1 cellular context compared by ENCODE assay signal in the genomic region with DNA sequence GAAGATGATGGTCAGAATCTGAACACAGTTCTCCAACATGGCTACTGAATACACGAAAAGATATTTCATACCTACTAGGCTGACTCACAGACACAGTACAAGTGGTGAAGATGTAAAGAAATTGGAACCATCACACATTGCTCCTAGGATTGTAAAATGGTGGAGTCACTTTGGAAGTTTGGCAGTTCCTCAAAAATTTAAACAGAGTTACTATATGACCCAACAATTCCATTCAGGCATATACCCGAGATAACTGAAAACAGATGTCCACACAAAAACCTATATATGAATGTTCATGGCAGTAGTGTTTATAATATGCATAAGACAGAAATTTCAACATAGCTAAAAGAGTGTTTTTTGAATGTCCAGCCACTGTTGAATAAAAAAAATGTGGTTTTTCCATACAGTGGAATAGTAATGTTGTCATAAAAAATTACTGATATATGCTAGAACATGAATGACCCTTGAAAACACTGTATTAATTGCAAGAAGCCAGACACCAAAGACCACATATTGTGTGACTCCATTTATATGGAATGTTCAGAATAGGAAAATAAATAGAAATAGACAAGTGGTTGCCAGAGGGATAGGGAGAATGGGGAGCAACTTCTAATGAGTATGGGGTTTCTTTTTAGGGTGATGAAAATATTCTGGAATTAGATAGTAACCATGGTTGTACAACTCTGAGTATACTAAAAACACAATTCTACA.
TF ChIP-seq lines count a peak whose summit lies in the region.

No MANE protein-coding gene starts in this region.

TF ChIP-seq in SK-N-SH treated with all-trans-retinoic acid at 6 μM for 48 hours, 23 proteins besides CTCF, POLR2A, EP300 and RAD21 (continued from another document):
- TF ChIP-seq, protein P1, sequence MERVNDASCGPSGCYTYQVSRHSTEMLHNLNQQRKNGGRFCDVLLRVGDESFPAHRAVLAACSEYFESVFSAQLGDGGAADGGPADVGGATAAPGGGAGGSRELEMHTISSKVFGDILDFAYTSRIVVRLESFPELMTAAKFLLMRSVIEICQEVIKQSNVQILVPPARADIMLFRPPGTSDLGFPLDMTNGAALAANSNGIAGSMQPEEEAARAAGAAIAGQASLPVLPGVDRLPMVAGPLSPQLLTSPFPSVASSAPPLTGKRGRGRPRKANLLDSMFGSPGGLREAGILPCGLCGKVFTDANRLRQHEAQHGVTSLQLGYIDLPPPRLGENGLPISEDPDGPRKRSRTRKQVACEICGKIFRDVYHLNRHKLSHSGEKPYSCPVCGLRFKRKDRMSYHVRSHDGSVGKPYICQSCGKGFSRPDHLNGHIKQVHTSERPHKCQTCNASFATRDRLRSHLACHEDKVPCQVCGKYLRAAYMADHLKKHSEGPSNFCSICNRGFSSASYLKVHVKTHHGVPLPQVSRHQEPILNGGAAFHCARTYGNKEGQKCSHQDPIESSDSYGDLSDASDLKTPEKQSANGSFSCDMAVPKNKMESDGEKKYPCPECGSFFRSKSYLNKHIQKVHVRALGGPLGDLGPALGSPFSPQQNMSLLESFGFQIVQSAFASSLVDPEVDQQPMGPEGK (CRISPR knock-in tag; IDR thresholded peaks at IDR 0.05; ENCODE audit: borderline replicate concordance): no peak
- TF ChIP-seq GLIS3 (CRISPR knock-in tag; IDR thresholded peaks at IDR 0.05) (no peak), ZNF70 (CRISPR knock-in tag; IDR thresholded peaks at IDR 0.05) (no peak), ZFP3 (CRISPR knock-in tag; IDR thresholded peaks at IDR 0.05) (no peak), PPARA (CRISPR knock-in tag; IDR thresholded peaks at IDR 0.05; ENCODE audit: borderline replicate concordance) (no peak), ZFP30 (CRISPR knock-in tag; IDR thresholded peaks at IDR 0.05) (no peak), SNAI2 (CRISPR knock-in tag; IDR thresholded peaks at IDR 0.05) (no peak), ZC3H10 (CRISPR knock-in tag; IDR thresholded peaks at IDR 0.05) (no peak), CREB5 (CRISPR knock-in tag; IDR thresholded peaks at IDR 0.05; ENCODE audit: low read depth) (no peak), CSDC2 (CRISPR knock-in tag; IDR thresholded peaks at IDR 0.05) (no peak)
- TF ChIP-seq, protein P2, sequence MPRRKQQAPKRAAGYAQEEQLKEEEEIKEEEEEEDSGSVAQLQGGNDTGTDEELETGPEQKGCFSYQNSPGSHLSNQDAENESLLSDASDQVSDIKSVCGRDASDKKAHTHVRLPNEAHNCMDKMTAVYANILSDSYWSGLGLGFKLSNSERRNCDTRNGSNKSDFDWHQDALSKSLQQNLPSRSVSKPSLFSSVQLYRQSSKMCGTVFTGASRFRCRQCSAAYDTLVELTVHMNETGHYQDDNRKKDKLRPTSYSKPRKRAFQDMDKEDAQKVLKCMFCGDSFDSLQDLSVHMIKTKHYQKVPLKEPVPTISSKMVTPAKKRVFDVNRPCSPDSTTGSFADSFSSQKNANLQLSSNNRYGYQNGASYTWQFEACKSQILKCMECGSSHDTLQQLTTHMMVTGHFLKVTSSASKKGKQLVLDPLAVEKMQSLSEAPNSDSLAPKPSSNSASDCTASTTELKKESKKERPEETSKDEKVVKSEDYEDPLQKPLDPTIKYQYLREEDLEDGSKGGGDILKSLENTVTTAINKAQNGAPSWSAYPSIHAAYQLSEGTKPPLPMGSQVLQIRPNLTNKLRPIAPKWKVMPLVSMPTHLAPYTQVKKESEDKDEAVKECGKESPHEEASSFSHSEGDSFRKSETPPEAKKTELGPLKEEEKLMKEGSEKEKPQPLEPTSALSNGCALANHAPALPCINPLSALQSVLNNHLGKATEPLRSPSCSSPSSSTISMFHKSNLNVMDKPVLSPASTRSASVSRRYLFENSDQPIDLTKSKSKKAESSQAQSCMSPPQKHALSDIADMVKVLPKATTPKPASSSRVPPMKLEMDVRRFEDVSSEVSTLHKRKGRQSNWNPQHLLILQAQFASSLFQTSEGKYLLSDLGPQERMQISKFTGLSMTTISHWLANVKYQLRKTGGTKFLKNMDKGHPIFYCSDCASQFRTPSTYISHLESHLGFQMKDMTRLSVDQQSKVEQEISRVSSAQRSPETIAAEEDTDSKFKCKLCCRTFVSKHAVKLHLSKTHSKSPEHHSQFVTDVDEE (CRISPR knock-in tag; IDR thresholded peaks at IDR 0.05): no peak
- TF ChIP-seq, protein P3, sequence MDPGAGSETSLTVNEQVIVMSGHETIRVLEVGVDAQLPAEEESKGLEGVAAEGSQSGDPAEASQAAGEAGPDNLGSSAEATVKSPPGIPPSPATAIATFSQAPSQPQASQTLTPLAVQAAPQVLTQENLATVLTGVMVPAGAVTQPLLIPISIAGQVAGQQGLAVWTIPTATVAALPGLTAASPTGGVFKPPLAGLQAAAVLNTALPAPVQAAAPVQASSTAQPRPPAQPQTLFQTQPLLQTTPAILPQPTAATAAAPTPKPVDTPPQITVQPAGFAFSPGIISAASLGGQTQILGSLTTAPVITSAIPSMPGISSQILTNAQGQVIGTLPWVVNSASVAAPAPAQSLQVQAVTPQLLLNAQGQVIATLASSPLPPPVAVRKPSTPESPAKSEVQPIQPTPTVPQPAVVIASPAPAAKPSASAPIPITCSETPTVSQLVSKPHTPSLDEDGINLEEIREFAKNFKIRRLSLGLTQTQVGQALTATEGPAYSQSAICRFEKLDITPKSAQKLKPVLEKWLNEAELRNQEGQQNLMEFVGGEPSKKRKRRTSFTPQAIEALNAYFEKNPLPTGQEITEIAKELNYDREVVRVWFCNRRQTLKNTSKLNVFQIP (CRISPR knock-in tag; IDR thresholded peaks at IDR 0.05; ENCODE audit: borderline replicate concordance, low read depth): no peak
